Comparison of ENCODE assay signal across 1 cellular context in genomic region chr15:98442901-98443300, GRCh38.
TF ChIP-seq lines count a peak whose summit lies in the region.

No MANE protein-coding gene starts in this region.

TF ChIP-seq in GM23338, 12 proteins besides CTCF, POLR2A, EP300 and RAD21 (continued from another document):
- TF ChIP-seq ZNF462 (CRISPR knock-in tag; IDR thresholded peaks at IDR 0.05) (no peak), EZH2phosphoT487 (IDR thresholded peaks at IDR 0.05; ENCODE audit: unreplicated experiment) (no peak), REST (IDR thresholded peaks at IDR 0.05; ENCODE audit: unreplicated experiment) (no peak), POLR2AphosphoS5 (IDR thresholded peaks at IDR 0.05; ENCODE audit: low read depth) (no peak), ZNF331 (CRISPR knock-in tag; IDR thresholded peaks at IDR 0.05; ENCODE audit: low read depth) (no peak), CREB1 (CRISPR knock-in tag; IDR thresholded peaks at IDR 0.05; ENCODE audit: low read depth) (no peak), STAT1 (IDR thresholded peaks at IDR 0.05; ENCODE audit: unreplicated experiment) (no peak), EZH2 (IDR thresholded peaks at IDR 0.05; ENCODE audit: low read depth, unreplicated experiment) (no peak), NANOG (IDR thresholded peaks at IDR 0.05; ENCODE audit: borderline replicate concordance) (no peak), ETS1 (IDR thresholded peaks at IDR 0.05) (no peak), ZNF114 (CRISPR knock-in tag; IDR thresholded peaks at IDR 0.05) (no peak)
